8 cellular contexts compared by ENCODE assay signal in the genomic region with DNA sequence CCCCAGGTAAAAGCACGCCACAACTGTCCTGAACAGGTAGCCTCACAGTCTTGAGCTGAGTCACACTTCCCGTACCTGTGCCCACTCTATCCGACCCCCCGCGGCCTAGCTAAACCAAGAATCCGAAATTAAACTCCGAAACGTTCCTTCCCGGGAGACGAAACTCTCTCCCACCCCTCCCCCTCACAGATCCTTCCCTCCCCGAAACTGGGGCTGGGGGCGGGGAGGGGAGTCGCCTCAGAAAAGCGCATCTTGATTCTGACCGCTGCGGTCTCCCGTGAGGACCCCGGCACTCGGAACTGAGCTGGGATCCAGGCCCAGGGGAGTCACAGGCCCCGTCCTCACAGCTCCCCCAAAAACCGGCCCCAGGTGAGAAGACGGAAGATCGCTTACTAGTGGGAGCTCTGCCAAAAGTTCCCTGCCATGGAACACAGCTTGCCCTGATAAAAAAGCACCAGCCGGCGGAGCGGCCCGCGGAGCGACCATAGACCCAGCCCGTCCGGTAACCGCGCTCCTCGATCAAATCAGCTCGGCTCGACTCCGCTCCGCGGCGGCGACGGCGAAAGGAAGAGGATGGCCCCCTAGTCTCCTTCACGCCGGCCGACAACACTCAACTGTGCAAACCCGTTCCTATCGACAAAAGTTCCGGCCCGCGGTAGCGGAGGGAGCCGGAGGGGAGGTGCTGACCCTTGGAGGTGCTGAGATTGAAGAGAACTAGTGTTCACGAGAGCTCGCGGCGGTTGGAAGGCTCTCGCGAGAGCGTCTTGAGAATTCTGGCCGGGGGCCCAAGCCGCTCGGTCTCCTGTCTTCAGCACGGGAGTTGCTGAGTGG. TPM values are rescaled to one million over a fixed set of nuclear protein-coding genes. Genes with fewer than 3 reads are reported as not detected.
DNase-seq lines count a peak whose midpoint lies in the region; ATAC-seq and TF ChIP-seq lines count a peak whose summit lies in the region.

A gene with protein sequence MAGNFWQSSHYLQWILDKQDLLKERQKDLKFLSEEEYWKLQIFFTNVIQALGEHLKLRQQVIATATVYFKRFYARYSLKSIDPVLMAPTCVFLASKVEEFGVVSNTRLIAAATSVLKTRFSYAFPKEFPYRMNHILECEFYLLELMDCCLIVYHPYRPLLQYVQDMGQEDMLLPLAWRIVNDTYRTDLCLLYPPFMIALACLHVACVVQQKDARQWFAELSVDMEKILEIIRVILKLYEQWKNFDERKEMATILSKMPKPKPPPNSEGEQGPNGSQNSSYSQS (minus strand): TSS at position 558 of the 831 bp plus-strand sequence. CDS start 133 bp downstream, at position 425.

- H3K27ac ChIP-seq in foreskin keratinocyte (peak within 1 kb of the TSS; percentile 93), neural progenitor cell (peak within 1 kb of the TSS; percentile 92)

- peak within 1 kb of the TSS; percentile 98 for H2AFZ ChIP-seq in neural progenitor cell (replicated peaks)

- peak within 1 kb of the TSS; percentile 91 for H3K4me2 ChIP-seq in neural progenitor cell

- peaks cover 6% of the 10 kb centered on the region for H3K36me3 Mint-ChIP-seq in neural progenitor cell

- H3K4me3 Mint-ChIP-seq in neural progenitor cell: peak within 1 kb of the TSS; percentile 99

- peaks cover 8% of the 10 kb centered on the region for H3K9me3 Mint-ChIP-seq in neural progenitor cell

- peak; percentile 95 for ATAC-seq in foreskin keratinocyte

- H3K36me3 ChIP-seq in H7 (replicated peaks; ENCODE audit: control insufficient read depth, insufficient read depth, low read length) (no peaks in the 10 kb centered on the region), MG63 (no peaks in the 10 kb centered on the region; the same call in 1 of the 2 replicates), neural progenitor cell (no peaks in the 10 kb centered on the region)

- TF ChIP-seq CTCF in foreskin keratinocyte (conservative IDR thresholded peaks at IDR 0.05): no peak
- TF ChIP-seq CTCF in neural progenitor cell (IDR thresholded peaks at IDR 0.05): no peak

- peak within 1 kb of the TSS; percentile 96 for H3K27ac Mint-ChIP-seq in neural progenitor cell

- H3K4me3 ChIP-seq in H7 (ENCODE audit: insufficient read depth, low read depth, low read length) (peak within 1 kb of the TSS; percentile 98), MG63 (peak within 1 kb of the TSS; percentile 96), neural progenitor cell (peak within 1 kb of the TSS; percentile 88)

- DNase-seq in ELR (ENCODE audit: low read depth): peak; percentile 97
- DNase-seq in H7: peak; percentile 89
- DNase-seq in MG63: peak; percentile 94
- DNase-seq in SIG-M5 treated with dmso at 0.1 percent for 504 hours (lab: John Stamatoyannopoulos, UW; ENCODE audit: unreplicated experiment): peak; percentile 81
- DNase-seq in activated gamma-delta T cell treated with anti-CD3 and anti-CD28 coated beads, Interleukin-2, amount 50 U/mL, for 16 hours (ENCODE audit: low read depth): peak; percentile 84
- DNase-seq in foreskin keratinocyte: peak; percentile 85 to 94
- peak; percentile 94 for DNase-seq in neural progenitor cell (ENCODE audit: low spot score)
- DNase-seq in stromal cell of bone marrow (ENCODE audit: low read depth): peak; percentile 90

- H3F3A ChIP-seq in neural progenitor cell (ENCODE audit: low read depth): peaks cover 12% of the 10 kb centered on the region

- H3K79me2 ChIP-seq in neural progenitor cell (ENCODE audit: low read depth): peaks cover 51% of the 10 kb centered on the region

- H3K9ac ChIP-seq in neural progenitor cell: peak within 1 kb of the TSS; percentile 92

- peaks cover 19% of the 10 kb centered on the region for H3K4me1 Mint-ChIP-seq in neural progenitor cell

- peaks cover 8% of the 10 kb centered on the region for H3K27me3 Mint-ChIP-seq in neural progenitor cell (ENCODE audit: insufficient read depth, low read depth)

- H3K27me3 ChIP-seq in H7 (ENCODE audit: control insufficient read depth, insufficient read depth, low read length) (no peaks in the 10 kb centered on the region), MG63 (no peaks in the 10 kb centered on the region), foreskin keratinocyte (peaks cover 8% of the 10 kb centered on the region), neural progenitor cell (peaks cover 9% of the 10 kb centered on the region)

- H3K9me3 ChIP-seq in MG63: no peaks in the 10 kb centered on the region
- H3K9me3 ChIP-seq in neural progenitor cell (ENCODE audit: low read depth): no peaks in the 10 kb centered on the region

- peaks cover 33% of the 10 kb centered on the region for H4K20me1 ChIP-seq in neural progenitor cell (ENCODE audit: low read depth)

- H3K4me1 ChIP-seq in foreskin keratinocyte (peaks cover 19% of the 10 kb centered on the region), neural progenitor cell (peaks cover 19% of the 10 kb centered on the region)

RNA-seq across cellular contexts. Expression of the gene that starts here (rescaled TPM):
- 118 and 127 TPM in 2 replicates for total RNA-seq in H7 (2014; rRNA removed; shearing (Covaris generic))
- 129 and 226 TPM in 2 replicates for total RNA-seq in MG63 (2014; rRNA removed; shearing (Covaris generic); ENCODE audit: low replicate concordance)
- 80.3 and 84.4 TPM in 2 replicates for total RNA-seq in foreskin keratinocyte
- polyA plus RNA-seq in foreskin keratinocyte: 45.0 and 53.5 TPM in 2 replicates
- total RNA-seq in neural progenitor cell (ENCODE audit: low replicate concordance): 109 and 157 TPM in 2 replicates

Comparison
In these comparisons a context has a peak if more than half of its experiments do, and no peak if none do; other contexts are left out.
1. Peak in every context shown above with its lines: DNase-seq, ATAC-seq, H3K4me3 ChIP-seq and H3K27ac ChIP-seq.